Comparison of ENCODE assay signal across 8 cellular contexts in genomic region chr4:102623622-102624021, GRCh38.
DNase-seq lines count a peak whose midpoint lies in the region; ATAC-seq and TF ChIP-seq lines count a peak whose summit lies in the region.

No MANE protein-coding gene starts in this region.

- H3K4me1 Mint-ChIP-seq in activated CD8-positive, alpha-beta T cell treated with anti-CD3 and anti-CD28 coated beads, Interleukin-2, amount 10 ng/mL, durations not matched to agents 7 days and 5 days (ENCODE audit: low read depth) = peaks cover 70% of the 10 kb centered on the region
- peaks cover 56% of the 10 kb centered on the region for H3K4me1 Mint-ChIP-seq in activated CD8-positive, alpha-beta T cell treated with anti-CD3 and anti-CD28 coated beads for 36 hours (ENCODE audit: low read depth)
- H3K4me1 Mint-ChIP-seq in stimulated activated naive B cell treated with anti-CD40 and anti-IgM and Interleukin-4, amounts not matched to agents 10 μg/mL and 1 μg/mL and 100 μg/mL, for 72 hours = peaks cover 48 to 82% of the 10 kb centered on the region in 2 donors

- H3K27ac Mint-ChIP-seq in activated CD8-positive, alpha-beta T cell treated with anti-CD3 and anti-CD28 coated beads, Interleukin-2, amount 10 ng/mL, durations not matched to agents 7 days and 5 days = peak overlapping the region; percentile 29
- H3K27ac Mint-ChIP-seq in activated CD8-positive, alpha-beta T cell treated with anti-CD3 and anti-CD28 coated beads for 36 hours = no peak overlapping the region
- H3K27ac Mint-ChIP-seq in stimulated activated naive B cell treated with anti-CD40 and anti-IgM and Interleukin-4, amounts not matched to agents 10 μg/mL and 1 μg/mL and 100 μg/mL, for 72 hours = peak overlapping the region; percentile 78

- H3K9me3 ChIP-seq in spleen = no peaks in the 10 kb centered on the region

- H3K36me3 Mint-ChIP-seq in activated CD8-positive, alpha-beta T cell treated with anti-CD3 and anti-CD28 coated beads, Interleukin-2, amount 10 ng/mL, durations not matched to agents 7 days and 5 days (ENCODE audit: low read depth) = peaks cover 7% of the 10 kb centered on the region
- peaks cover 8% of the 10 kb centered on the region for H3K36me3 Mint-ChIP-seq in activated CD8-positive, alpha-beta T cell treated with anti-CD3 and anti-CD28 coated beads for 36 hours (ENCODE audit: low read depth)
- H3K36me3 Mint-ChIP-seq in stimulated activated naive B cell treated with anti-CD40 and anti-IgM and Interleukin-4, amounts not matched to agents 10 μg/mL and 1 μg/mL and 100 μg/mL, for 72 hours = peaks cover 10 to 12% of the 10 kb centered on the region in 2 donors

- peaks cover 0 to 14% (median 7%) of the 10 kb centered on the region in 6 donors for H3K4me1 ChIP-seq in spleen

- no peaks in the 10 kb centered on the region for H3K9me3 Mint-ChIP-seq in activated CD8-positive, alpha-beta T cell treated with anti-CD3 and anti-CD28 coated beads, Interleukin-2, amount 10 ng/mL, durations not matched to agents 7 days and 5 days (ENCODE audit: insufficient read depth)
- H3K9me3 Mint-ChIP-seq in activated CD8-positive, alpha-beta T cell treated with anti-CD3 and anti-CD28 coated beads for 36 hours = no peaks in the 10 kb centered on the region
- H3K9me3 Mint-ChIP-seq in stimulated activated naive B cell treated with anti-CD40 and anti-IgM and Interleukin-4, amounts not matched to agents 10 μg/mL and 1 μg/mL and 100 μg/mL, for 72 hours = peaks cover 7 to 12% of the 10 kb centered on the region in 2 donors

- H3K27me3 Mint-ChIP-seq in activated CD8-positive, alpha-beta T cell treated with anti-CD3 and anti-CD28 coated beads, Interleukin-2, amount 10 ng/mL, durations not matched to agents 7 days and 5 days (ENCODE audit: low read depth) = no peaks in the 10 kb centered on the region
- no peaks in the 10 kb centered on the region for H3K27me3 Mint-ChIP-seq in activated CD8-positive, alpha-beta T cell treated with anti-CD3 and anti-CD28 coated beads for 36 hours
- H3K27me3 Mint-ChIP-seq in stimulated activated naive B cell treated with anti-CD40 and anti-IgM and Interleukin-4, amounts not matched to agents 10 μg/mL and 1 μg/mL and 100 μg/mL, for 72 hours = no peaks in the 10 kb centered on the region

- H3K4me3 Mint-ChIP-seq in activated CD8-positive, alpha-beta T cell treated with anti-CD3 and anti-CD28 coated beads, Interleukin-2, amount 10 ng/mL, durations not matched to agents 7 days and 5 days = no peak overlapping the region
- H3K4me3 Mint-ChIP-seq in activated CD8-positive, alpha-beta T cell treated with anti-CD3 and anti-CD28 coated beads for 36 hours = no peak overlapping the region
- H3K4me3 Mint-ChIP-seq in stimulated activated naive B cell treated with anti-CD40 and anti-IgM and Interleukin-4, amounts not matched to agents 10 μg/mL and 1 μg/mL and 100 μg/mL, for 72 hours = no peak overlapping the region

- H3K27ac ChIP-seq in spleen = no peak overlapping the region

- DNase-seq in activated CD8-positive, alpha-beta T cell treated with anti-CD3 and anti-CD28 coated beads, Interleukin-2, amount 10 ng/mL, durations not matched to agents 7 days and 5 days = no peak
- no peak for DNase-seq in activated CD8-positive, alpha-beta T cell treated with anti-CD3 and anti-CD28 coated beads for 36 hours
- peak; percentile 80 for DNase-seq in NCI-H69 (lab: John Stamatoyannopoulos, UW)
- DNase-seq in dermis blood vessel endothelial cell = peak; percentile 67
- no peak for DNase-seq in stimulated activated naive B cell treated with anti-CD40 and anti-IgM and Interleukin-4, amounts not matched to agents 10 μg/mL and 1 μg/mL and 100 μg/mL, for 72 hours
- no peak for DNase-seq in spleen

- no peak for ATAC-seq in activated CD8-positive, alpha-beta T cell treated with anti-CD3 and anti-CD28 coated beads, Interleukin-2, amount 10 ng/mL, durations not matched to agents 7 days and 5 days
- ATAC-seq in activated CD8-positive, alpha-beta T cell treated with anti-CD3 and anti-CD28 coated beads for 36 hours = no peak
- ATAC-seq in stimulated activated naive B cell treated with anti-CD40 and anti-IgM and Interleukin-4, amounts not matched to agents 10 μg/mL and 1 μg/mL and 100 μg/mL, for 72 hours (replicated peaks) = no peak
- no peak for ATAC-seq in GM19023 (IDR thresholded peaks at IDR 0.05; ENCODE audit: unreplicated experiment)
- ATAC-seq in HG03139 (IDR thresholded peaks at IDR 0.05; ENCODE audit: unreplicated experiment) = no peak

- H3K4me3 ChIP-seq in spleen = no peak overlapping the region

- TF ChIP-seq CTCF in activated CD8-positive, alpha-beta T cell treated with anti-CD3 and anti-CD28 coated beads for 36 hours (IDR thresholded peaks at IDR 0.05) = no peak
- peak in 1 of 11 experiments; percentile 15 for TF ChIP-seq CTCF in spleen (IDR thresholded peaks at IDR 0.05 in 8 of 11, conservative IDR thresholded peaks at IDR 0.05 in 3 of 11)

- intact Hi-C loops in activated CD8-positive, alpha-beta T cell treated with anti-CD3 and anti-CD28 coated beads for 36 hours (cut with micrococcal nuclease) = loop anchor here (5.0 to 10.0 kb wide), 3 partner anchors 201 to 474 kb away; partner anchors contain the start of genes BDH2, SLC39A8 and UBE2D3
- intact Hi-C loops in spleen (cut with DNase I; ENCODE audit: low total_unique reads) = no loop called here

- POLR2A ChIA-PET in activated CD8-positive, alpha-beta T cell treated with anti-CD3 and anti-CD28 coated beads, Interleukin-2, amount 10 ng/mL, durations not matched to agents 7 days and 5 days (lab: Charles Lee) = interaction anchor here (0.8 kb wide), 1 partner anchor 12 kb away, joined by 3 read pairs; no protein-coding TSS in a partner anchor
- POLR2A ChIA-PET in activated CD8-positive, alpha-beta T cell treated with anti-CD3 and anti-CD28 coated beads for 36 hours (lab: Charles Lee) = interaction anchor here (0.8 to 1.5 kb wide), 2 partner anchors 15 to 91 kb away, joined by 3 to 4 read pairs; no protein-coding TSS in a partner anchor

- H3K36me3 ChIP-seq in spleen = no peaks in the 10 kb centered on the region

- no peaks in the 10 kb centered on the region for H3K27me3 ChIP-seq in spleen (replicated peaks in 1 of 7)

- 71 to 89% (median 78%) methylated on average over 5 of the region's 5 CpGs for WGBS in spleen, 5 donors

- TF ChIP-seq POLR2A in spleen (IDR thresholded peaks at IDR 0.05) = no peak

- CTCF ChIA-PET in activated CD8-positive, alpha-beta T cell treated with anti-CD3 and anti-CD28 coated beads, Interleukin-2, amount 10 ng/mL, durations not matched to agents 7 days and 5 days (lab: Charles Lee) = interaction anchor here (0.6 to 6.0 kb wide), 9 partner anchors 9 to 389 kb away, joined by 3 to 38 read pairs (median 5); no protein-coding TSS in a partner anchor
- CTCF ChIA-PET in activated CD8-positive, alpha-beta T cell treated with anti-CD3 and anti-CD28 coated beads for 36 hours (lab: Charles Lee) = interaction anchor here (0.8 to 2.6 kb wide), 9 partner anchors 11 to 384 kb away, joined by 4 to 8 read pairs (median 5); partner anchors contain the start of gene SLC39A8

Comparison
In these comparisons a context has a peak if more than half of its experiments do, and no peak if none do; other contexts are left out.
1. DNase-seq: peak in NCI-H69 (single experiment) and dermis blood vessel endothelial cell (single experiment); none in activated CD8-positive, alpha-beta T cell treated with anti-CD3 and anti-CD28 coated beads, Interleukin-2, amount 10 ng/mL, durations not matched to agents 7 days and 5 days (single experiment), activated CD8-positive, alpha-beta T cell treated with anti-CD3 and anti-CD28 coated beads for 36 hours (single experiment), stimulated activated naive B cell treated with anti-CD40 and anti-IgM and Interleukin-4, amounts not matched to agents 10 μg/mL and 1 μg/mL and 100 μg/mL, for 72 hours (single experiment) and spleen (single experiment).